In genomic region chr6:24933868-24934401, GRCh38 we compare ENCODE assay signal across 8 cellular contexts. TPM values are rescaled to one million over a fixed set of nuclear protein-coding genes. Genes with fewer than 3 reads are reported as not detected.
DNase-seq lines count a peak whose midpoint lies in the region; ATAC-seq and TF ChIP-seq lines count a peak whose summit lies in the region.

No MANE protein-coding gene starts in this region.

- no peak for ATAC-seq in left ventricle myocardium superior

- DNase-seq in COR-L47 (lab: John Stamatoyannopoulos, UW) (peak; percentile 14), HFF-Myc (ENCODE audit: extremely low read depth, low read depth) (no peak), iPS-NIHi7 (ENCODE audit: extremely low spot score) (peak; percentile 74), foreskin melanocyte (no peak), NCI-H2107 treated with DMSO at 0.1 percent for 48 hours (lab: John Stamatoyannopoulos, UW; ENCODE audit: unreplicated experiment) (no peak), kidney glomerular epithelial cell (lab: John Stamatoyannopoulos, UW) (no peak), left ventricle myocardium superior (no peak)

- H3K4me3 ChIP-seq in HFF-Myc (replicated peaks; ENCODE audit: low read depth, low read length) (no peak overlapping the region), WI38 (ENCODE audit: low read depth, low read length) (no peak overlapping the region)

- intact Hi-C loops in left ventricle myocardium superior (cut with micrococcal nuclease), result no loop called here

- TF ChIP-seq CTCF in HFF-Myc (IDR thresholded peaks at IDR 0.05; ENCODE audit: low read depth, low read length, missing control alignments), result peak; percentile 64
- TF ChIP-seq CTCF in WI38 (IDR thresholded peaks at IDR 0.05; ENCODE audit: low read depth, low read length), result 0 out of 2 replicates have a peak, but pooled peaks have one; percentile 19

RNA-seq across cellular contexts. Expression of gene RIPOR2, which starts 1.8 kb away (rescaled TPM):
- total RNA-seq in left ventricle myocardium superior, result 3.6 TPM

Comparison
In these comparisons a context has a peak if more than half of its experiments do, and no peak if none do; other contexts are left out.
1. DNase-seq: peak in COR-L47 (single experiment) and iPS-NIHi7 (single experiment); none in HFF-Myc (single experiment), foreskin melanocyte (single experiment), NCI-H2107 treated with DMSO at 0.1 percent for 48 hours (single experiment), kidney glomerular epithelial cell (single experiment) and left ventricle myocardium superior (single experiment).